In genomic region chr19:58474291-58474996, GRCh38 we compare ENCODE assay signal across 10 cellular contexts. TPM values are rescaled to one million over a fixed set of nuclear protein-coding genes. Genes with fewer than 3 reads are reported as not detected.
DNase-seq lines count a peak whose midpoint lies in the region; ATAC-seq and TF ChIP-seq lines count a peak whose summit lies in the region.
"Had no signal": no experiment of that assay in that cellular context is flagged by ENCODE, and none has a peak within 500 bp of the region (broad histone marks: within the 10 kb centered on the region; RNA-seq: fewer than 3 reads in every experiment).

No MANE protein-coding gene starts in this region.

- no peaks in the 10 kb centered on the region for H3K9me3 ChIP-seq in CD4-positive, alpha-beta T cell (ENCODE audit: control insufficient read depth, low read length)
- H3K9me3 ChIP-seq: left ventricle myocardium inferior had no signal

- H3K36me3 Mint-ChIP-seq in CD4-positive, alpha-beta T cell (ENCODE audit: low read depth) = peaks cover 30% of the 10 kb centered on the region
- H3K36me3 Mint-ChIP-seq in brain (peaks cover 16% of the 10 kb centered on the region), nephron progenitor cell (ENCODE audit: low read depth) (peaks cover 7% of the 10 kb centered on the region)

- no peak for TF ChIP-seq CTCF in CD4-positive, alpha-beta T cell (IDR thresholded peaks at IDR 0.05)
- no peak for TF ChIP-seq CTCF in LNCaP clone FGC (IDR thresholded peaks at IDR 0.05; ENCODE audit: control insufficient read depth, extremely low read depth, insufficient read depth)
- TF ChIP-seq CTCF in brain (conservative IDR thresholded peaks at IDR 0.05) = no peak
- TF ChIP-seq CTCF in nephron progenitor cell (IDR thresholded peaks at IDR 0.05) = no peak

- in situ Hi-C loops in G401 (cut with HindIII; ENCODE audit: low sequenced_read_pairs) = no loop called here

- POLR2A ChIA-PET in CD4-positive, alpha-beta T cell (lab: Charles Lee) = interaction anchor here (1.6 kb wide), 2 partner anchors 40 to 102 kb away, joined by 4 to 5 read pairs; no protein-coding TSS in a partner anchor

- DNase-seq in CD4-positive, alpha-beta T cell = no peak
- no peak for DNase-seq in LNCaP clone FGC (ENCODE audit: low read depth)
- no peak for DNase-seq in nephron progenitor cell
- DNase-seq in NOMO-1 treated with dmso at 0.1 percent for 144 hours (lab: John Stamatoyannopoulos, UW; ENCODE audit: unreplicated experiment) = no peak
- DNase-seq in T-helper 9 cell = no peak
- DNase-seq in G401 (ENCODE audit: low spot score) = no peak
- DNase-seq: anterior cingulate cortex, left ventricle myocardium inferior had no signal

- H3K27ac ChIP-seq in CD4-positive, alpha-beta T cell (ENCODE audit: low read depth, low read length) = no peak overlapping the region

- intact Hi-C loops in CD4-positive, alpha-beta T cell (cut with DNase I, micrococcal nuclease) = no loop called here

- peak overlapping the region; percentile 89 for H3K4me3 ChIP-seq in LNCaP clone FGC (ENCODE audit: low read depth, low read length)

- peak overlapping the region; percentile 95 for H3K27ac Mint-ChIP-seq in CD4-positive, alpha-beta T cell
- peak overlapping the region; percentile 40 to 97 (median 63) for H3K27ac Mint-ChIP-seq in brain
- H3K27ac Mint-ChIP-seq in nephron progenitor cell = no peak overlapping the region

- H3K4me3 Mint-ChIP-seq in CD4-positive, alpha-beta T cell = peak overlapping the region; percentile 35
- peak overlapping the region; percentile 45 to 96 (median 64) for H3K4me3 Mint-ChIP-seq in brain
- peak overlapping the region; percentile 90 for H3K4me3 Mint-ChIP-seq in nephron progenitor cell

- peaks cover 23% of the 10 kb centered on the region for H3K4me1 Mint-ChIP-seq in CD4-positive, alpha-beta T cell (ENCODE audit: low read depth)
- H3K4me1 Mint-ChIP-seq in brain (peaks cover 24% of the 10 kb centered on the region), nephron progenitor cell (peaks cover 28% of the 10 kb centered on the region)

- no peaks in the 10 kb centered on the region for H3K27me3 ChIP-seq in CD4-positive, alpha-beta T cell (ENCODE audit: control insufficient read depth, insufficient read depth, low read length)

- H3K27me3 Mint-ChIP-seq in CD4-positive, alpha-beta T cell = no peaks in the 10 kb centered on the region
- H3K27me3 Mint-ChIP-seq in brain (peaks cover 6% of the 10 kb centered on the region), nephron progenitor cell (ENCODE audit: low read depth, poor library complexity) (no peaks in the 10 kb centered on the region)

- ATAC-seq in CD4-positive, alpha-beta T cell (ENCODE audit: poor library complexity) = no peak
- no peak for ATAC-seq in HG02885 (IDR thresholded peaks at IDR 0.05; ENCODE audit: poor library complexity, unreplicated experiment)

- CTCF ChIA-PET in CD4-positive, alpha-beta T cell (lab: Charles Lee) = no interaction called here

- H3K9me3 Mint-ChIP-seq in CD4-positive, alpha-beta T cell = no peaks in the 10 kb centered on the region
- no peaks in the 10 kb centered on the region for H3K9me3 Mint-ChIP-seq in brain
- no peaks in the 10 kb centered on the region for H3K9me3 Mint-ChIP-seq in nephron progenitor cell

RNA-seq across cellular contexts. Expression of gene ZNF446, which starts 1.7 kb away (rescaled TPM):
- 10 to 100 TPM; 13.6 to 14.6 TPM for total RNA-seq in CD4-positive, alpha-beta T cell
- polyA plus RNA-seq in brain (ENCODE audit: insufficient read depth, low read depth, low replicate concordance) = 13.5 TPM
- total RNA-seq in G401 (2014; rRNA removed; shearing (Covaris generic)) = 12.8 and 22.3 TPM in 2 replicates

RNA-seq across cellular contexts. Expression of gene ZNF324, which starts 7.6 kb away (rescaled TPM):
- total RNA-seq in CD4-positive, alpha-beta T cell = 10 to 100 TPM; 24.3 to 25.2 TPM
- polyA plus RNA-seq in brain (ENCODE audit: insufficient read depth, low read depth, low replicate concordance) = 8.5 TPM
- total RNA-seq in G401 (2014; rRNA removed; shearing (Covaris generic)) = 10.8 and 11.6 TPM in 2 replicates

RNA-seq across cellular contexts. Expression of gene ZNF324B, which starts 23.0 kb away (rescaled TPM):
- 1 to 10 TPM; 6.3 to 7.6 TPM for total RNA-seq in CD4-positive, alpha-beta T cell
- polyA plus RNA-seq in brain (ENCODE audit: insufficient read depth, low read depth, low replicate concordance) = 5.3 TPM
- total RNA-seq in G401 (2014; rRNA removed; shearing (Covaris generic)) = 8.1 and 11.0 TPM in 2 replicates

RNA-seq across cellular contexts. Expression of gene ZNF132, which starts 34.5 kb away (rescaled TPM):
- 1 to 10 TPM; 1.0 to 1.4 TPM for total RNA-seq in CD4-positive, alpha-beta T cell
- polyA plus RNA-seq in brain (ENCODE audit: insufficient read depth, low read depth, low replicate concordance) = 2.5 TPM
- not detected in 2 replicates for total RNA-seq in G401 (2014; rRNA removed; shearing (Covaris generic))

RNA-seq across cellular contexts. Expression of gene SLC27A5, which starts 37.3 kb away (rescaled TPM):
- total RNA-seq in CD4-positive, alpha-beta T cell = 1 to 10 TPM; 3.5 to 4.8 TPM
- polyA plus RNA-seq in brain (ENCODE audit: insufficient read depth, low read depth, low replicate concordance) = 30.5 TPM
- 12.0 and 28.6 TPM in 2 replicates for total RNA-seq in G401 (2014; rRNA removed; shearing (Covaris generic))

Comparison
In these comparisons a context has a peak if more than half of its experiments do, and no peak if none do; other contexts are left out.
1. H3K4me3 Mint-ChIP-seq: peak in every context shown above with its lines; median percentile 90 in nephron progenitor cell; 64 in brain; 35 in CD4-positive, alpha-beta T cell.